Comparison of ENCODE assay signal across 12 cellular contexts in genomic region chr10:83983578-83984255, GRCh38.
DNase-seq lines count a peak whose midpoint lies in the region; ATAC-seq, FAIRE-seq and TF ChIP-seq lines count a peak whose summit lies in the region.
"Had no signal": no experiment of that assay in that cellular context is flagged by ENCODE, and none has a peak within 500 bp of the region (broad histone marks: within the 10 kb centered on the region; RNA-seq: fewer than 3 reads in every experiment).

No MANE protein-coding gene starts in this region.

- H3K79me2 ChIP-seq in astrocyte (ENCODE audit: insufficient read depth, low read length): no peaks in the 10 kb centered on the region

- H3K36me3 Mint-ChIP-seq in astrocyte (ENCODE audit: low read depth, unreplicated experiment): no peaks in the 10 kb centered on the region

- intact Hi-C loops in gastrocnemius medialis (cut with DNase I; ENCODE audit: low total_unique reads): no loop called here

- no peaks in the 10 kb centered on the region for H3K4me1 ChIP-seq in astrocyte (ENCODE audit: insufficient read depth, low read length)
- no peaks in the 10 kb centered on the region for H3K4me1 ChIP-seq in gastrocnemius medialis

- no peak for FAIRE-seq in astrocyte (lab: Jason Lieb, UNC)

- H3K4me1 Mint-ChIP-seq in astrocyte (ENCODE audit: low read depth, unreplicated experiment): peaks cover 14% of the 10 kb centered on the region

- no peak for TF ChIP-seq CTCF in astrocyte (IDR thresholded peaks at IDR 0.05; ENCODE audit: insufficient read depth, low read depth, low read length)
- no peak for TF ChIP-seq CTCF in gastrocnemius medialis (IDR thresholded peaks at IDR 0.05 in 4 of 5, conservative IDR thresholded peaks at IDR 0.05 in 1 of 5)

- H3K4me3 ChIP-seq in astrocyte (ENCODE audit: insufficient read depth, low read depth, low read length) (no peak overlapping the region), gastrocnemius medialis (no peak overlapping the region)
- H3K4me3 ChIP-seq: lung had no signal

- H3K27ac ChIP-seq in astrocyte (ENCODE audit: low read depth, low read length) (no peak overlapping the region), gastrocnemius medialis (no peak overlapping the region)

- H3K4me3 Mint-ChIP-seq in astrocyte (ENCODE audit: unreplicated experiment): no peak overlapping the region
- H3K4me3 Mint-ChIP-seq: activated CD8-positive, alpha-beta T cell treated with anti-CD3 and anti-CD28 coated beads for 36 hours had no signal

- ATAC-seq in HG03342 (IDR thresholded peaks at IDR 0.05; ENCODE audit: unreplicated experiment): no peak
- no peak for ATAC-seq in gastrocnemius medialis
- ATAC-seq: activated CD8-positive, alpha-beta T cell treated with anti-CD3 and anti-CD28 coated beads for 36 hours; Right ventricle myocardium inferior had no signal

- H3K36me3 ChIP-seq in astrocyte (ENCODE audit: insufficient read depth, low read length) (no peaks in the 10 kb centered on the region), gastrocnemius medialis (no peaks in the 10 kb centered on the region)

- no peak overlapping the region for H3K4me2 ChIP-seq in astrocyte (ENCODE audit: low read length)

- no peaks in the 10 kb centered on the region for H4K20me1 ChIP-seq in astrocyte (ENCODE audit: insufficient read depth, low read length)

- DNase-seq in ELR (ENCODE audit: low read depth) (peak; percentile 7), NCI-H1105 treated with DMSO at 0.1 percent for 48 hours (lab: John Stamatoyannopoulos, UW) (peak; percentile 50), astrocyte (ENCODE audit: low read depth) (peak; percentile 27), lung microvascular endothelial cell (ENCODE audit: low read depth in 2 of 2) (peak; percentile 53 to 55), mucosa of gallbladder (ENCODE audit: low spot score) (no peak), AML-193 (lab: John Stamatoyannopoulos, UW) (no peak), gastrocnemius medialis (no peak)
- DNase-seq: activated CD8-positive, alpha-beta T cell treated with anti-CD3 and anti-CD28 coated beads for 36 hours; Karpas-422 had no signal

- H2AFZ ChIP-seq in astrocyte (ENCODE audit: low read depth, low read length): no peak overlapping the region

- H3K27me3 Mint-ChIP-seq in astrocyte (ENCODE audit: low read depth, unreplicated experiment): peaks cover 8% of the 10 kb centered on the region
- H3K27me3 Mint-ChIP-seq: activated CD8-positive, alpha-beta T cell treated with anti-CD3 and anti-CD28 coated beads for 36 hours had no signal

- no peak for TF ChIP-seq POLR2A in gastrocnemius medialis (IDR thresholded peaks at IDR 0.05)

- no peak overlapping the region for H3K9ac ChIP-seq in astrocyte (ENCODE audit: low read length)

- H3K9me3 Mint-ChIP-seq in astrocyte (ENCODE audit: unreplicated experiment): peaks cover 5% of the 10 kb centered on the region
- H3K9me3 Mint-ChIP-seq: activated CD8-positive, alpha-beta T cell treated with anti-CD3 and anti-CD28 coated beads for 36 hours had no signal

- in situ Hi-C loops in gastrocnemius medialis (cut with MboI; ENCODE audit: low sequenced_read_pairs in 4 of 4): no loop called here

- H3K27me3 ChIP-seq in astrocyte (ENCODE audit: insufficient read depth, low read length): no peaks in the 10 kb centered on the region
- H3K27me3 ChIP-seq in gastrocnemius medialis: no peaks in the 10 kb centered on the region

- peak overlapping the region; percentile 86 for H3K27ac Mint-ChIP-seq in astrocyte (ENCODE audit: unreplicated experiment)
- H3K27ac Mint-ChIP-seq: activated CD8-positive, alpha-beta T cell treated with anti-CD3 and anti-CD28 coated beads for 36 hours had no signal

- no peaks in the 10 kb centered on the region for H3K9me3 ChIP-seq in astrocyte (ENCODE audit: insufficient read depth, low read depth, low read length)
- no peaks in the 10 kb centered on the region for H3K9me3 ChIP-seq in gastrocnemius medialis

Comparison
In these comparisons a context has a peak if more than half of its experiments do, and no peak if none do; other contexts are left out.
1. DNase-seq: peak in ELR (single experiment), NCI-H1105 treated with DMSO at 0.1 percent for 48 hours (single experiment), astrocyte (single experiment) and lung microvascular endothelial cell (2 of 2); none in mucosa of gallbladder (single experiment), AML-193 (0 of 2) and gastrocnemius medialis (0 of 2).